In the genomic region with DNA sequence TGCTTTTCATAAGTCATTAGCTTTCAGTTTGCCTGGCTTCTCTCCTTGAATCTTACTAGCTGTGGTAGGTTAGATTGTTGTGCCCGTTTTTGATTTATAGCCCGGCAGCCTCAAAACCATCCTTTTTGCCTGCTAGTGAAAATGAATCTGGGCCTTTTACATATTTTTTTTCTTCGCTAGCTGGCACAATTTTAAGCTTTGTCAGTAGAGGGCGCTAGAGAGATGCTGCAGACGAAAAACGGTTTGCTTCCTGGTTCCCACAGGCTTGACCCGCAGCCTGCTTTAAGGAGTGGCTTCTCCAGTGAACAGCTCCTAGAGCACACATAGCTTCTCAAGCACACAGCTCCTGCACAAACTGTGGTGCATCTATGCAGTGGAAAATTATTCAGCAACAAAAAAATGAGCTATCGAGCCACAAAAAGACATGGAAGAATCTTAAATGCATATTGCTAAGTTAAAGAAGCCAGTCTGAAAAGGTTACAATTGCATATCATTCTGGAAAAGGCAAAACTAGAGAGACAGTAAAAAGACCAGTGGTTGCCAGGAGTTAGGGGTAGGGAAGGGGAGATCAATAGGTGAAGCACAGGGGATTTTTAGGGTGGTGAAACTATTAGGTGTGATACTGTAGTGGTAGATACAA, we compare ENCODE assay signal across 11 cellular contexts. TPM values are rescaled to one million over a fixed set of nuclear protein-coding genes. Genes with fewer than 3 reads are reported as not detected.
DNase-seq lines count a peak whose midpoint lies in the region; ATAC-seq, FAIRE-seq and TF ChIP-seq lines count a peak whose summit lies in the region.
"Had no signal": no experiment of that assay in that cellular context is flagged by ENCODE, and none has a peak within 500 bp of the region (broad histone marks: within the 10 kb centered on the region; RNA-seq: fewer than 3 reads in every experiment).

No MANE protein-coding gene starts in this region.

- H3K27ac ChIP-seq in trophoblast cell (ENCODE audit: low read depth, low read length) = no peak overlapping the region
- H3K27ac ChIP-seq: BLaER1 treated with 17β-estradiol and CSF1 and Interleukin-3, amounts not matched to agents 10 nM and 100 nM had no signal

- H3K9me3 Mint-ChIP-seq in activated T-helper 17 cell treated with anti-CD3 and anti-CD28 coated beads, Interleukin-2, amount 50 U/mL, for 72 hours = peaks cover 4% of the 10 kb centered on the region

- no peak overlapping the region for H4K12ac ChIP-seq in trophoblast cell (ENCODE audit: low read depth, low read length)

- H3K27ac Mint-ChIP-seq in activated T-helper 17 cell treated with anti-CD3 and anti-CD28 coated beads, Interleukin-2, amount 50 U/mL, for 72 hours = no peak overlapping the region

- H2BK5ac ChIP-seq in trophoblast cell (ENCODE audit: low read depth, low read length, poor library complexity) = no peak overlapping the region

- H3K4me1 Mint-ChIP-seq in activated T-helper 17 cell treated with anti-CD3 and anti-CD28 coated beads, Interleukin-2, amount 50 U/mL, for 72 hours = no peaks in the 10 kb centered on the region

- H4K91ac ChIP-seq in trophoblast cell (ENCODE audit: low read depth, low read length) = no peak overlapping the region

- H3K36me3 ChIP-seq in bronchial epithelial cell (ENCODE audit: control insufficient read depth, insufficient read depth, low read length) (no peaks in the 10 kb centered on the region), trophoblast cell (ENCODE audit: control insufficient read depth in 1 of 2, insufficient read depth in 2 of 2, low read length in 2 of 2) (no peaks in the 10 kb centered on the region)
- H3K36me3 ChIP-seq: BLaER1 treated with 17β-estradiol and CSF1 and Interleukin-3, amounts not matched to agents 10 nM and 100 nM had no signal

- TF ChIP-seq CTCF in LNCAP (IDR thresholded peaks at IDR 0.05) = peak; percentile 58
- peak; percentile 33 for TF ChIP-seq CTCF in bronchial epithelial cell (IDR thresholded peaks at IDR 0.05; ENCODE audit: insufficient read depth, low read length, severe bottlenecking)

- H3K79me2 ChIP-seq in trophoblast cell (ENCODE audit: control insufficient read depth, insufficient read depth, low read length, poor library complexity) = no peaks in the 10 kb centered on the region

- no peak overlapping the region for H2AFZ ChIP-seq in trophoblast cell (ENCODE audit: insufficient read depth, low read length, poor library complexity)

- H3K36me3 Mint-ChIP-seq in activated T-helper 17 cell treated with anti-CD3 and anti-CD28 coated beads, Interleukin-2, amount 50 U/mL, for 72 hours (ENCODE audit: low read depth) = no peaks in the 10 kb centered on the region

- no CpG with 5 or more reads among the region's 8 CpGs for WGBS in trophoblast cell (ENCODE audit: extremely low coverage, insufficient coverage, insufficient read length)

- no peak overlapping the region for H2AK5ac ChIP-seq in trophoblast cell (ENCODE audit: low read length)

- H4K8ac ChIP-seq in trophoblast cell (ENCODE audit: low read depth, low read length) = no peak overlapping the region

- DNase-seq in SHP77 (lab: John Stamatoyannopoulos, UW) (peak; percentile 35 to 53), SHP77 treated with DMSO at 0.1 percent for 48 hours (lab: John Stamatoyannopoulos, UW) (no peak), bronchial epithelial cell (ENCODE audit: low read depth) (no peak), trophoblast cell (peak; percentile 81 to 94), epidermal melanocyte (ENCODE audit: insufficient read length, low spot score) (no peak), hepatic stellate cell (ENCODE audit: low spot score) (no peak)
- DNase-seq: activated effector memory CD4-positive, alpha-beta T cell treated with Interleukin-2 at 50 U/mL for 16 hours; stimulated activated CD4-positive, alpha-beta T cell treated with anti-CD3 and anti-CD28 coated beads, Interleukin-1b, Interleukin-23, amount 100 ng/mL, for 48 hours had no signal

- no peak overlapping the region for H3K23ac ChIP-seq in trophoblast cell (ENCODE audit: low read length)

- no peak overlapping the region for H3K18ac ChIP-seq in trophoblast cell (ENCODE audit: low read length)

- no peak overlapping the region for H2BK12ac ChIP-seq in trophoblast cell (ENCODE audit: low read length)

- no peak for FAIRE-seq in bronchial epithelial cell (lab: Jason Lieb, UNC)

- no peak overlapping the region for H3K4me2 ChIP-seq in trophoblast cell (ENCODE audit: low read length)
- H3K4me2 ChIP-seq: BLaER1 treated with 17β-estradiol and CSF1 and Interleukin-3, amounts not matched to agents 10 nM and 100 nM had no signal

- H3K4me3 ChIP-seq in bronchial epithelial cell (ENCODE audit: low read depth, low read length) (no peak overlapping the region), trophoblast cell (ENCODE audit: low read depth, low read length) (no peak overlapping the region)
- H3K4me3 ChIP-seq: BLaER1 treated with 17β-estradiol and CSF1 and Interleukin-3, amounts not matched to agents 10 nM and 100 nM had no signal

- H2BK120ac ChIP-seq in trophoblast cell (ENCODE audit: insufficient read depth, low read length, poor library complexity) = no peak overlapping the region

- no peak overlapping the region for H3K9ac ChIP-seq in trophoblast cell (ENCODE audit: low read length)
- H3K9ac ChIP-seq: BLaER1 treated with 17β-estradiol and CSF1 and Interleukin-3, amounts not matched to agents 10 nM and 100 nM had no signal

- no peak overlapping the region for H3K4me3 Mint-ChIP-seq in activated T-helper 17 cell treated with anti-CD3 and anti-CD28 coated beads, Interleukin-2, amount 50 U/mL, for 72 hours

- H3K27me3 ChIP-seq in bronchial epithelial cell (ENCODE audit: control insufficient read depth, insufficient read depth, low read length) (peaks cover 1% of the 10 kb centered on the region), trophoblast cell (ENCODE audit: insufficient read depth, low read length) (no peaks in the 10 kb centered on the region)
- H3K27me3 ChIP-seq: BLaER1 treated with 17β-estradiol and CSF1 and Interleukin-3, amounts not matched to agents 10 nM and 100 nM had no signal

- H3K79me1 ChIP-seq in trophoblast cell (ENCODE audit: low read length) = no peaks in the 10 kb centered on the region

- peaks cover 3% of the 10 kb centered on the region for H3K9me3 ChIP-seq in trophoblast cell (ENCODE audit: insufficient read depth, low read depth, low read length)

- H3K4me1 ChIP-seq in trophoblast cell (ENCODE audit: control insufficient read depth in 1 of 2, insufficient read depth in 2 of 2, low read length in 2 of 2) = no peaks in the 10 kb centered on the region

- H3K27me3 Mint-ChIP-seq in activated T-helper 17 cell treated with anti-CD3 and anti-CD28 coated beads, Interleukin-2, amount 50 U/mL, for 72 hours = peaks cover 7% of the 10 kb centered on the region

- no peak overlapping the region for H3K4ac ChIP-seq in trophoblast cell (ENCODE audit: low read depth, low read length)

- no peak overlapping the region for H3K14ac ChIP-seq in trophoblast cell (ENCODE audit: low read length)

- no peak for ATAC-seq in activated T-helper 17 cell treated with anti-CD3 and anti-CD28 coated beads, Interleukin-2, amount 50 U/mL, for 72 hours (replicated peaks)

RNA-seq across cellular contexts. Expression of a gene that starts 47.9 kb away (rescaled TPM):
- 9.1 and 12.1 TPM in 2 replicates for total RNA-seq in bronchial epithelial cell
- 10.3 and 11.2 TPM in 2 replicates for polyA plus RNA-seq in trophoblast cell (2013)
- 1 to 10 TPM; 5.8 to 8.6 TPM for total RNA-seq in activated T-helper 17 cell treated with anti-CD3 and anti-CD28 coated beads, Interleukin-2, amount 50 U/mL, for 72 hours

Comparison
In these comparisons a context has a peak if more than half of its experiments do, and no peak if none do; other contexts are left out.
1. DNase-seq: peak in SHP77 (2 of 2) and trophoblast cell (2 of 2); none in SHP77 treated with DMSO at 0.1 percent for 48 hours (single experiment), bronchial epithelial cell (single experiment), epidermal melanocyte (single experiment) and hepatic stellate cell (single experiment).